ENCODE assay signal across 24 cellular contexts in the genomic region with DNA sequence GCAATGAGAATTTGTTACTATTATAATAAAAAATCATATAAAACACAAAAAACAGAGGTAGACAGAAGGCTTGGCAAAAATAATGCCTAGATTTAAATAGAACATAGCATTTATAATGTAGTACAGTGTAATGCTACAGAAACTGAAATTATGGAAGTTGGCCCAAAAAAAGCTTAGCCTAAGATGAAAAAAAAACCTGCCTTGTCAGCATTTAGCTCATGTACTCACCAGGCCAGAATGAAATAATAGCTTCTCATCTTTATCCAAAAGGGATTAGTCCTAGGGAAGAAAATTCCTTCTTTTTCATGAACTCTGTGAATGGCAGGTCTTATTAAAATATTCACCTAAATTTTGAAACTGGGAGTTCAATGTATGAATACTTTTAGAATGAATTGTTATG.
DNase-seq lines count a peak whose midpoint lies in the region; ATAC-seq, FAIRE-seq and TF ChIP-seq lines count a peak whose summit lies in the region.
"Had no signal": no experiment of that assay in that cellular context is flagged by ENCODE, and none has a peak within 500 bp of the region (broad histone marks: within the 10 kb centered on the region; RNA-seq: fewer than 3 reads in every experiment).

No MANE protein-coding gene starts in this region.

- H4K20me1 ChIP-seq in IMR-90 (ENCODE audit: insufficient read depth, low read length) (no peaks in the 10 kb centered on the region), K562 (replicated peaks; ENCODE audit: control insufficient read depth, insufficient read depth, low read length) (no peaks in the 10 kb centered on the region)
- H4K20me1 ChIP-seq: BLaER1 treated with 17β-estradiol and CSF1 and Interleukin-3, amounts not matched to agents 10 nM and 100 nM had no signal

- H4K5ac ChIP-seq in IMR-90 (ENCODE audit: low read depth, low read length) = no peak overlapping the region

- FAIRE-seq in A549 (lab: Jason Lieb, UNC) = no peak
- FAIRE-seq in K562 (lab: Jason Lieb, UNC) = no peak
- FAIRE-seq: A204.1, D721Med, G401.6, GM12891, GM19239 had no signal

- TF ChIP-seq POLR2A in A549 (IDR thresholded peaks at IDR 0.05; ENCODE audit: low read length) (no peak), IMR-90 (IDR thresholded peaks at IDR 0.05; ENCODE audit: low read depth, low read length) (no peak), K562 (conservative IDR thresholded peaks at IDR 0.05) (no peak)

- no peak overlapping the region for H2BK5ac ChIP-seq in IMR-90 (ENCODE audit: low read depth, low read length, poor library complexity, severe bottlenecking)

- CTCF ChIA-PET in A549 (lab: Yijun Ruan, JAX) (no interaction called here), IMR-90 (lab: Yijun Ruan, JAX) (no interaction called here), K562 (lab: Yijun Ruan, JAX; ENCODE audit: low intra/inter-chr PET ratio) (no interaction called here)
- CTCF ChIA-PET in activated CD4-positive, alpha-beta T cell treated with anti-CD3 and anti-CD28 coated beads for 36 hours (lab: Charles Lee) = no interaction called here

- no peak overlapping the region for H3K18ac ChIP-seq in IMR-90 (ENCODE audit: low read depth, low read length)

- H3K4me1 ChIP-seq in A549 (no peaks in the 10 kb centered on the region), IMR-90 (ENCODE audit: control insufficient read depth, insufficient read depth, low read length) (no peaks in the 10 kb centered on the region), K562 (replicated peaks in 1 of 2; ENCODE audit: control insufficient read depth in 2 of 2, insufficient read depth in 2 of 2, low read length in 2 of 2) (no peaks in the 10 kb centered on the region)
- H3K4me1 ChIP-seq: Caco-2 had no signal

- no peak overlapping the region for H2BK15ac ChIP-seq in IMR-90 (ENCODE audit: low read depth, low read length)

- no peaks in the 10 kb centered on the region for H3K36me3 ChIP-seq in IMR-90 (ENCODE audit: control insufficient read depth, insufficient read depth, low read length)
- H3K36me3 ChIP-seq in K562 (ENCODE audit: control insufficient read depth, insufficient read depth, low read length) = no peaks in the 10 kb centered on the region
- H3K36me3 ChIP-seq: BLaER1 treated with 17β-estradiol and CSF1 and Interleukin-3, amounts not matched to agents 10 nM and 100 nM had no signal

- DNase-seq in A549 (ENCODE audit: low read depth in 1 of 2, low spot score in 1 of 2) (no peak), IMR-90 (no peak), K562 (ENCODE audit: extremely low read depth in 1 of 4, low spot score in 3 of 4) (no peak), KG1 (lab: John Stamatoyannopoulos, UW) (no peak), substantia nigra (lab: John Stamatoyannopoulos, UW) (no peak)
- DNase-seq in activated CD4-positive, alpha-beta T cell treated with anti-CD3 and anti-CD28 coated beads for 36 hours = no peak
- DNase-seq in stimulated activated CD4-positive, alpha-beta T cell treated with anti-CD3 and anti-CD28 coated beads, Interleukin-12 subunit alpha, Interleukin-12 subunit beta, amount 100 ng/mL, for 4 hours = no peak
- DNase-seq: 8988T; AML-193; Caco-2; Calu3; CD4-positive, alpha-beta T cell; CD8-positive, alpha-beta T cell; DMS79 treated with DMSO at 0.1 percent for 48 hours; GF-D8 had no signal

- H3K9ac ChIP-seq in IMR-90 (ENCODE audit: low read depth, low read length) (no peak overlapping the region), K562 (ENCODE audit: insufficient read depth in 1 of 2, low read depth in 2 of 2, low read length in 2 of 2) (no peak overlapping the region)
- H3K9ac ChIP-seq: BLaER1 treated with 17β-estradiol and CSF1 and Interleukin-3, amounts not matched to agents 10 nM and 100 nM had no signal

- H3K9me1 ChIP-seq in IMR-90 (ENCODE audit: insufficient read depth, low read length) (no peaks in the 10 kb centered on the region), K562 (ENCODE audit: control insufficient read depth, insufficient read depth, low read length) (no peaks in the 10 kb centered on the region)

- H2AFZ ChIP-seq in IMR-90 (replicated peaks; ENCODE audit: low read length, poor library complexity) (no peak overlapping the region), K562 (ENCODE audit: low read depth, low read length) (no peak overlapping the region)

- H2BK20ac ChIP-seq in IMR-90 (ENCODE audit: low read depth, low read length) = no peak overlapping the region

- POLR2A ChIA-PET in A549 (lab: Yijun Ruan, JAX) = no interaction called here
- POLR2A ChIA-PET in IMR-90 (lab: Charles Lee; ENCODE audit: unreplicated experiment) = no interaction called here
- POLR2A ChIA-PET in K562 (lab: Yijun Ruan, JAX) = no interaction called here
- POLR2A ChIA-PET in activated CD4-positive, alpha-beta T cell treated with anti-CD3 and anti-CD28 coated beads for 36 hours (lab: Charles Lee) = no interaction called here

- H3K4ac ChIP-seq in IMR-90 (ENCODE audit: low read depth, low read length) = no peak overlapping the region

- in situ Hi-C loops in IMR-90 (cut with MboI; ENCODE audit: low sequenced_read_pairs) (no loop called here), K562 (cut with MboI) (no loop called here)

- H3K4me3 ChIP-seq in A549 = no peak overlapping the region
- H3K4me3 ChIP-seq in IMR-90 (ENCODE audit: insufficient read depth, low read depth, low read length) = no peak overlapping the region
- no peak overlapping the region for H3K4me3 ChIP-seq in K562
- H3K4me3 ChIP-seq: BLaER1 treated with 17β-estradiol and CSF1 and Interleukin-3, amounts not matched to agents 10 nM and 100 nM had no signal

- no peaks in the 10 kb centered on the region for H3K27me3 ChIP-seq in IMR-90 (ENCODE audit: control insufficient read depth, insufficient read depth, low read length)
- H3K27me3 ChIP-seq in K562 (ENCODE audit: control insufficient read depth in 2 of 2, insufficient read depth in 2 of 2, low read length in 2 of 2) = no peaks in the 10 kb centered on the region
- H3K27me3 ChIP-seq: BLaER1 treated with 17β-estradiol and CSF1 and Interleukin-3, amounts not matched to agents 10 nM and 100 nM had no signal

- no peak overlapping the region for H3K4me2 ChIP-seq in A549
- H3K4me2 ChIP-seq in IMR-90 (ENCODE audit: low read depth, low read length) = no peak overlapping the region
- no peak overlapping the region for H3K4me2 ChIP-seq in K562 (ENCODE audit: insufficient read depth, low read length)

- H3K14ac ChIP-seq in IMR-90 (replicated peaks; ENCODE audit: low read depth, low read length) = no peak overlapping the region

- H3K9me3 ChIP-seq in A549 (no peaks in the 10 kb centered on the region), IMR-90 (ENCODE audit: control insufficient read depth, insufficient read depth, low read length) (0 out of 2 replicates have a peak, but pooled peaks cover under 1% of the 10 kb centered on the region), K562 (replicated peaks; ENCODE audit: control insufficient read depth, insufficient read depth, low read depth, low read length) (no peaks in the 10 kb centered on the region; the same call in 1 of the 2 replicates)
- H3K9me3 ChIP-seq: BLaER1 treated with 17β-estradiol and CSF1 and Interleukin-3, amounts not matched to agents 10 nM and 100 nM; Caco-2 had no signal

- no peaks in the 10 kb centered on the region for H3K79me2 ChIP-seq in K562 (ENCODE audit: control insufficient read depth, insufficient read depth, low read length)

- no peak overlapping the region for H3K27ac ChIP-seq in A549
- no peak overlapping the region for H3K27ac ChIP-seq in IMR-90 (ENCODE audit: insufficient read depth, low read length)
- no peak overlapping the region for H3K27ac ChIP-seq in K562 (ENCODE audit: extremely low read depth, low read depth, low read length)
- no peak overlapping the region for H3K27ac ChIP-seq in substantia nigra (ENCODE audit: low read depth, low read length, poor library complexity, severe bottlenecking)
- H3K27ac ChIP-seq: BLaER1 treated with 17β-estradiol and CSF1 and Interleukin-3, amounts not matched to agents 10 nM and 100 nM; C4-2B had no signal

- no peak overlapping the region for H3K23ac ChIP-seq in IMR-90 (ENCODE audit: low read depth, low read length)

- no peak for TF ChIP-seq CTCF in A549 (IDR thresholded peaks at IDR 0.05)
- no peak for TF ChIP-seq CTCF in IMR-90 (conservative IDR thresholded peaks at IDR 0.05; ENCODE audit: low read depth, low read length)
- TF ChIP-seq CTCF in K562 (IDR thresholded peaks at IDR 0.05 in 2 of 3, conservative IDR thresholded peaks at IDR 0.05 in 1 of 3; ENCODE audit: insufficient read depth in 2 of 3, low read depth in 1 of 3, low read length in 3 of 3) = no peak
- TF ChIP-seq CTCF in nephron (IDR thresholded peaks at IDR 0.05; ENCODE audit: unreplicated experiment in 3 of 3) = no peak

- TF ChIP-seq RAD21 in A549 (conservative IDR thresholded peaks at IDR 0.05 in 1 of 2, IDR thresholded peaks at IDR 0.05 in 1 of 2) = no peak
- TF ChIP-seq RAD21 in IMR-90 (IDR thresholded peaks at IDR 0.05; ENCODE audit: low read length) = no peak
- TF ChIP-seq RAD21 in K562 (CRISPR knock-in tag; conservative IDR thresholded peaks at IDR 0.05 in 1 of 2, IDR thresholded peaks at IDR 0.05 in 1 of 2) = no peak

- dilution Hi-C loops in IMR-90 (cut with HindIII; ENCODE audit: low sequenced_read_pairs, unreplicated experiment) = no loop called here

- no peak overlapping the region for H4K91ac ChIP-seq in IMR-90 (ENCODE audit: insufficient read depth, low read depth, low read length)

- BruUV-seq in IMR-90 (replicated peaks; lab: Mats Ljungman, UMichigan) (no TSS peak), K562 (replicated peaks; lab: Mats Ljungman, UMichigan) (no TSS peak)

- H3K36me3 Mint-ChIP-seq in nephron (ENCODE audit: low read depth) = no peaks in the 10 kb centered on the region
- no peaks in the 10 kb centered on the region for H3K36me3 Mint-ChIP-seq in activated CD4-positive, alpha-beta T cell treated with anti-CD3 and anti-CD28 coated beads for 36 hours (ENCODE audit: low read depth)
- H3K36me3 Mint-ChIP-seq: CD8-positive, alpha-beta T cell had no signal

- H3K27ac Mint-ChIP-seq in nephron = peak overlapping the region in 2 of 3 experiments; percentile 19 to 61
- H3K27ac Mint-ChIP-seq in activated CD4-positive, alpha-beta T cell treated with anti-CD3 and anti-CD28 coated beads for 36 hours = no peak overlapping the region
- H3K27ac Mint-ChIP-seq: B cell; CD4-positive, alpha-beta T cell; CD8-positive, alpha-beta T cell had no signal

- intact Hi-C loops in IMR-90 (cut with micrococcal nuclease) = no loop called here
- intact Hi-C loops in K562 (cut with micrococcal nuclease) = no loop called here
- intact Hi-C loops in activated CD4-positive, alpha-beta T cell treated with anti-CD3 and anti-CD28 coated beads for 36 hours (cut with DNase I, micrococcal nuclease) = no loop called here

- H3K9me3 Mint-ChIP-seq in nephron = peaks cover 4% of the 10 kb centered on the region
- peaks cover 19% of the 10 kb centered on the region for H3K9me3 Mint-ChIP-seq in activated CD4-positive, alpha-beta T cell treated with anti-CD3 and anti-CD28 coated beads for 36 hours (ENCODE audit: low read depth)

- ATAC-seq in A549 (no peak), IMR-90 (ENCODE audit: low read depth) (no peak), K562 (no peak)
- ATAC-seq in activated CD4-positive, alpha-beta T cell treated with anti-CD3 and anti-CD28 coated beads for 36 hours = no peak
- ATAC-seq: CD8-positive, alpha-beta T cell had no signal

- no peaks in the 10 kb centered on the region for H3K79me1 ChIP-seq in IMR-90 (ENCODE audit: low read depth in 1 of 2, low read length in 2 of 2)

- H3K4me3 Mint-ChIP-seq in nephron = no peak overlapping the region
- no peak overlapping the region for H3K4me3 Mint-ChIP-seq in activated CD4-positive, alpha-beta T cell treated with anti-CD3 and anti-CD28 coated beads for 36 hours
- H3K4me3 Mint-ChIP-seq: B cell; CD4-positive, alpha-beta T cell; CD8-positive, alpha-beta T cell had no signal

- no peak overlapping the region for H3K56ac ChIP-seq in IMR-90 (ENCODE audit: extremely low read depth, insufficient read depth, low read length)

- TF ChIP-seq EP300 in A549 (IDR thresholded peaks at IDR 0.05) (no peak), K562 (IDR thresholded peaks at IDR 0.05; ENCODE audit: low read length) (no peak)

- H3K27me3 Mint-ChIP-seq in nephron (ENCODE audit: low read depth) = no peaks in the 10 kb centered on the region
- no peaks in the 10 kb centered on the region for H3K27me3 Mint-ChIP-seq in activated CD4-positive, alpha-beta T cell treated with anti-CD3 and anti-CD28 coated beads for 36 hours
- H3K27me3 Mint-ChIP-seq: B cell; CD4-positive, alpha-beta T cell had no signal

- no peak overlapping the region for H2AK5ac ChIP-seq in IMR-90 (ENCODE audit: low read depth, low read length)

- peaks cover 16% of the 10 kb centered on the region for H3K4me1 Mint-ChIP-seq in nephron
- H3K4me1 Mint-ChIP-seq in activated CD4-positive, alpha-beta T cell treated with anti-CD3 and anti-CD28 coated beads for 36 hours = no peaks in the 10 kb centered on the region
- H3K4me1 Mint-ChIP-seq: B cell had no signal

- H4K8ac ChIP-seq in IMR-90 (ENCODE audit: low read depth in 2 of 2, low read length in 2 of 2) = no peak overlapping the region

- no peak overlapping the region for H2AK9ac ChIP-seq in IMR-90 (replicated peaks; ENCODE audit: low read depth, low read length, poor library complexity)

- no peak overlapping the region for H2BK120ac ChIP-seq in IMR-90 (ENCODE audit: low read depth, low read length)

Comparison
In these comparisons a context has a peak if more than half of its experiments do, and no peak if none do; other contexts are left out.
1. Of the 35 proteins assayed by ChIP-seq in both K562 and A549: peak only in K562: none; only in A549: none; in both: MAFK; in neither: 34.